Comparison of ENCODE assay signal across 7 cellular contexts in the genomic region with DNA sequence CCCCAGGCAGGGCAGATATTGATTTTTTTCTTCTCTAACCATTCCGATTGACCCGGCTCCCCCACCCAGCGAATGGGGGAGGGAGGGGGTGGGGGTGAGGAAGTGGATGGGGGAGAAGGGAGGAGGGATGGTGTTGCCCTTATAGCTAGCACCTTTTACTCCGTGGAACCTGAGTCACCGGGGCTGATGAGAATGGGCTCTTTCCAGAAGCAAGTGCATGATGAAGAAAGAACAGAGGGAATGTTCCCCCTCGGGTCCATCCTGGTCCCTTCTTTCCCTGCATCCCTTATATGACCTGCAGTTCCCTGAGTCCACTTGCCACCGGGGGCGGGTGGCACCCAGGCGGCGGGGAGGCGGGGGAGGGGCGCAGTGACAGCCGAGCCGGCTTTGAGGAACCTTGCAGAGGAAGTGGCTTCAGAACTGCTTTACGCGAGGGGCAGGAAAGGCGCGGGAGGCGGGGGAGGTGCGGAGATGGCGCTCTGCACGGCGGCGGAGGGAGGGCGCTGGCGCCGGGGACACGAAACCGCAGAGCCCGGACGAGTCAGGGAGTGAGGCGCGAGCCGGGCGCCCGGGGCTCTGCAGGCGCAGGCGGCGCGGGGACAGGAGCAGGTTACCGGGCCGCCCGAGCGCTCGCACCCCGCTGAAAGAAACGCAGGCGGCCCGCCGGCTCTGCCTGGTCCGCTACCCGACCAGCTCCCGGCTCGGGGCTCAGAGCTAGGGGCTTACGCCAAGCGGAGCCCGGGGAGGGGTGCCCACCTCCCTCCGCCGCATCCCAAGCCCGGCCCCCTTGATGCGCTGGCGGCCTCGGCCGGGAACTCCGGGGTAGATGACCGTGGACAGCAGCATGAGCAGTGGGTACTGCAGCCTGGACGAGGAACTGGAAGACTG. TPM values are rescaled to one million over a fixed set of nuclear protein-coding genes. Genes with fewer than 3 reads are reported as not detected.
DNase-seq lines count a peak whose midpoint lies in the region; ATAC-seq and TF ChIP-seq lines count a peak whose summit lies in the region.

No MANE protein-coding gene starts in this region.

- 15% methylated on average over 67 of the region's 67 CpGs for WGBS in liver

- H3K4me3 ChIP-seq in liver (ENCODE audit: low read depth in 1 of 3, low read length in 3 of 3) = peak overlapping the region; percentile 49 to 58 (median 52)

- intact Hi-C loops in activated CD4-positive, alpha-beta T cell treated with anti-CD3 and anti-CD28 coated beads for 36 hours (cut with DNase I, micrococcal nuclease) = loop anchor here (1.0 to 2.0 kb wide), 7 partner anchors 7 to 78 kb away; partner anchors contain the start of genes DYRK3 (in 1 of the 2) and EIF2D (in 1 of the 2)

- H3K9me3 ChIP-seq in liver (ENCODE audit: control insufficient read depth in 4 of 4, low read length in 3 of 4) = no peaks in the 10 kb centered on the region

- peak overlapping the region; percentile 26 to 73 for H3K9ac ChIP-seq in liver (ENCODE audit: low read depth in 1 of 2, low read length in 2 of 2)

- no peaks in the 10 kb centered on the region for H3K27me3 Mint-ChIP-seq in activated CD4-positive, alpha-beta T cell treated with anti-CD3 and anti-CD28 coated beads for 36 hours
- H3K27me3 Mint-ChIP-seq in chondrocyte (ENCODE audit: low read depth) = peaks cover 25% of the 10 kb centered on the region

- peaks cover 22 to 72% (median 52%) of the 10 kb centered on the region in 4 donors for H3K4me1 ChIP-seq in liver (ENCODE audit: control insufficient read depth in 4 of 4, insufficient read depth in 4 of 4, low read length in 3 of 4)

- no peaks in the 10 kb centered on the region for H3K36me3 ChIP-seq in liver (ENCODE audit: control insufficient read depth in 4 of 4, insufficient read depth in 3 of 4, low read depth in 1 of 4, low read length in 3 of 4)

- ATAC-seq in GM18505 (IDR thresholded peaks at IDR 0.05; ENCODE audit: unreplicated experiment) (peak; percentile 52), HG02943 (IDR thresholded peaks at IDR 0.05; ENCODE audit: low read depth, unreplicated experiment) (peak; percentile 44)
- ATAC-seq in activated CD4-positive, alpha-beta T cell treated with anti-CD3 and anti-CD28 coated beads for 36 hours = peak; percentile 43

- H3K27ac ChIP-seq in liver (ENCODE audit: low read depth in 1 of 2, low read length in 2 of 2) = peak overlapping the region; percentile 81 to 83

- peaks cover 66% of the 10 kb centered on the region for H3K4me1 Mint-ChIP-seq in activated CD4-positive, alpha-beta T cell treated with anti-CD3 and anti-CD28 coated beads for 36 hours
- H3K4me1 Mint-ChIP-seq in chondrocyte (ENCODE audit: low read depth) = peaks cover 22% of the 10 kb centered on the region

- peak; percentile 78 for TF ChIP-seq POLR2A in GM18505 (IDR thresholded peaks at IDR 0.05; ENCODE audit: borderline replicate concordance, extremely low read depth, insufficient read depth, insufficient read length)

- no peak for TF ChIP-seq CTCF in chondrocyte (IDR thresholded peaks at IDR 0.05)
- no peak for TF ChIP-seq CTCF in liver (IDR thresholded peaks at IDR 0.05; ENCODE audit: low read depth, low read length, missing input control)

- no peak for TF ChIP-seq RAD21 in liver (IDR thresholded peaks at IDR 0.05)

- H3K27ac Mint-ChIP-seq in activated CD4-positive, alpha-beta T cell treated with anti-CD3 and anti-CD28 coated beads for 36 hours = peak overlapping the region; percentile 99
- no peak overlapping the region for H3K27ac Mint-ChIP-seq in chondrocyte (ENCODE audit: unreplicated experiment)

- H3K4me3 Mint-ChIP-seq in activated CD4-positive, alpha-beta T cell treated with anti-CD3 and anti-CD28 coated beads for 36 hours = peak overlapping the region; percentile 95
- H3K4me3 Mint-ChIP-seq in chondrocyte (ENCODE audit: unreplicated experiment) = peak overlapping the region; percentile 69

- H3K9me3 Mint-ChIP-seq in activated CD4-positive, alpha-beta T cell treated with anti-CD3 and anti-CD28 coated beads for 36 hours (ENCODE audit: low read depth) = no peaks in the 10 kb centered on the region
- no peaks in the 10 kb centered on the region for H3K9me3 Mint-ChIP-seq in chondrocyte (ENCODE audit: low read depth)

- CTCF ChIA-PET in activated CD4-positive, alpha-beta T cell treated with anti-CD3 and anti-CD28 coated beads for 36 hours (lab: Charles Lee) = interaction anchor here (1.4 to 21.8 kb wide), 5 partner anchors 11 to 78 kb away, joined by 3 to 621 read pairs (median 23); no protein-coding TSS in a partner anchor

- H3K27me3 ChIP-seq in liver (ENCODE audit: control insufficient read depth in 4 of 4, insufficient read depth in 4 of 4, low read length in 3 of 4) = no peaks in the 10 kb centered on the region

- DNase-seq in NCI-H510A (lab: John Stamatoyannopoulos, UW) (peak; percentile 52), chondrocyte (ENCODE audit: low spot score) (no peak)
- peak; percentile 95 for DNase-seq in activated CD4-positive, alpha-beta T cell treated with anti-CD3 and anti-CD28 coated beads for 36 hours
- DNase-seq in stimulated activated CD4-positive, alpha-beta T cell treated with anti-CD3 and anti-CD28 coated beads, Interleukin-4, amount 100 ng/mL, for 1 hour = peak; percentile 87

- POLR2A ChIA-PET in activated CD4-positive, alpha-beta T cell treated with anti-CD3 and anti-CD28 coated beads for 36 hours (lab: Charles Lee) = interaction anchor here (1.1 to 4.0 kb wide), 5 partner anchors 10 to 25 kb away, joined by 3 to 51 read pairs (median 11); no protein-coding TSS in a partner anchor

- peaks cover 46% of the 10 kb centered on the region for H3K36me3 Mint-ChIP-seq in activated CD4-positive, alpha-beta T cell treated with anti-CD3 and anti-CD28 coated beads for 36 hours (ENCODE audit: low read depth)
- peaks cover 1% of the 10 kb centered on the region for H3K36me3 Mint-ChIP-seq in chondrocyte (ENCODE audit: low read depth)

TF ChIP-seq in liver, 16 proteins besides CTCF, POLR2A, EP300 and RAD21:
- TF ChIP-seq ATF3 (IDR thresholded peaks at IDR 0.05) = no peak
- TF ChIP-seq EGR1 (IDR thresholded peaks at IDR 0.05; ENCODE audit: low read depth in 2 of 2) = no peak
TF ChIP-seq in liver: peak in this region for 0.

RNA-seq across cellular contexts. Expression of gene RASSF5, which starts 49.7 kb away (rescaled TPM):
- 100 to 1,000 TPM; 223 to 239 TPM for total RNA-seq in activated CD4-positive, alpha-beta T cell treated with anti-CD3 and anti-CD28 coated beads for 36 hours
- 0.12 to 0.36 TPM (median 0.27 TPM) in 3 replicates for total RNA-seq in chondrocyte
- total RNA-seq in liver = 10 to 100 TPM in 1 of 2 donors, 1 to 10 TPM in 1; 5.8 to 10.0 TPM
- polyA plus RNA-seq in liver = 1 to 10 TPM; 4.8 to 5.2 TPM

RNA-seq across cellular contexts. Expression of gene EIF2D, which starts 55.3 kb away (rescaled TPM):
- 100 to 1,000 TPM in 1 of 2 experiments, 10 to 100 TPM in 1; 91.2 to 100 TPM for total RNA-seq in activated CD4-positive, alpha-beta T cell treated with anti-CD3 and anti-CD28 coated beads for 36 hours
- total RNA-seq in chondrocyte (33.9 to 50.5 TPM (median 34.7 TPM) in 3 replicates), liver (10 to 100 TPM; 26.1 to 30.0 TPM)
- 10 to 100 TPM; 14.7 to 18.1 TPM for polyA plus RNA-seq in liver

Comparison
In these comparisons a context has a peak if more than half of its experiments do, and no peak if none do; other contexts are left out.
1. RNA of gene RASSF5, which starts 49.7 kb away (total RNA-seq): 223 to 239 TPM in activated CD4-positive, alpha-beta T cell treated with anti-CD3 and anti-CD28 coated beads for 36 hours; 5.8 to 10.0 TPM in liver and 0.12 to 0.36 TPM in chondrocyte; every median in the first group is over 10 times any median in the second.
2. Peak in every context shown above with its lines, with median percentiles within 50 percentile points of each other: ATAC-seq.